1 cellular context compared by ENCODE assay signal in genomic region chr1:159918041-159918917, GRCh38.
TF ChIP-seq lines count a peak whose summit lies in the region.

No MANE protein-coding gene starts in this region.

TF ChIP-seq in H1, 55 proteins besides CTCF, POLR2A, EP300 and RAD21:
- TF ChIP-seq TEAD4 (IDR thresholded peaks at IDR 0.05; ENCODE audit: low read depth, low read length) (no peak), SP1 (IDR thresholded peaks at IDR 0.05; ENCODE audit: low read depth, low read length) (peak; percentile 65; the same call in 1 of the 2 replicates), SIX5 (IDR thresholded peaks at IDR 0.05; ENCODE audit: low read depth, low read length) (peak; percentile 9; the same call in 1 of the 2 replicates)
